9 cellular contexts compared by ENCODE assay signal in the genomic region with DNA sequence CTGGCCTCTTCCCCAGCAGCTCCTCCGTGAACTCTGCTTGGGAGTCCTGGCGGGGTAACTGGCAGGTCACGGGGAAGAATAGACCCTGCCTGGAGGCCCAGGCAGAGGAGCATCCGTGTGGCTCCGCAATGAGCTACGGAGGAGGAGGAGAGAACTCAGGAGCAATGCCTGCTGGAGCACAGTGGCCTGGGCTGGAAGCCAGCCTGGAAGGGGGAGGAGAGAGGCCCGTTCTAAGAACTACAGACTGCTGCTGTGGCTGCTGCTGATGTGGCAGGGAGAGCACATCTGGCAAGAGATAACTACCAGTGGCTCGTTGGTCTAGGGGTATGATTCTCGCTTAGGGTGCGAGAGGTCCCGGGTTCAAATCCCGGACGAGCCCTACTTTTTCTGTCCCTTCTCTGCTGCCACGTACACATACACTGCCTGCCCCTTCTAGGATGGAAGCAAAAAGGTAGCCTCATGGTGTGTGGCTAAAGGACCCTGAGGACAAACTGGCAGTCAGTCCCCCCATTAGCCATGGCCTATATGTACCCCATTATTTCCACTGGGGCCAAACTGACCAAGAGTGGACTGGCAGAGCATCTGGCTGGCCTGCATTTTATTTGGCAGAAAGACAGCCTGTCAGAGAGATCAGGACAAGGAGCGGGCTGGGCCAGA. TPM values are rescaled to one million over a fixed set of nuclear protein-coding genes. Genes with fewer than 3 reads are reported as not detected.
DNase-seq lines count a peak whose midpoint lies in the region; ATAC-seq and TF ChIP-seq lines count a peak whose summit lies in the region.
"Had no signal": no experiment of that assay in that cellular context is flagged by ENCODE, and none has a peak within 500 bp of the region (broad histone marks: within the 10 kb centered on the region; RNA-seq: fewer than 3 reads in every experiment).

No MANE protein-coding gene starts in this region.

- H3K36me3 ChIP-seq in ES-I3 (ENCODE audit: insufficient read depth, low read length) (no peaks in the 10 kb centered on the region), Panc1 (ENCODE audit: control insufficient read depth, insufficient read depth, low read length) (no peaks in the 10 kb centered on the region)
- H3K36me3 ChIP-seq: gastrocnemius medialis had no signal

- H3K27ac Mint-ChIP-seq in activated T-helper 2 cell treated with anti-CD3 and anti-CD28 coated beads, Interferon-gamma antibody, Interleukin-2, Interleukin-4, amounts not matched to agents 10 μg/mL and 5 μg/mL and 100 μg/mL, durations not matched to agents 14 hours and 24 hours and 36 hours = no peak overlapping the region

- in situ Hi-C loops in Panc1 (cut with HindIII; ENCODE audit: low pct_unique_long_range_greater_than_20kb, low sequenced_read_pairs) = no loop called here

- H3K27me3 ChIP-seq in Panc1 (ENCODE audit: control insufficient read depth, insufficient read depth, low read length) = peaks cover 7% of the 10 kb centered on the region
- H3K27me3 ChIP-seq: gastrocnemius medialis had no signal

- no peak overlapping the region for H3K27ac ChIP-seq in Panc1 (ENCODE audit: low read length)
- H3K27ac ChIP-seq: gastrocnemius medialis had no signal

- no peaks in the 10 kb centered on the region for H3K36me3 Mint-ChIP-seq in activated T-helper 2 cell treated with anti-CD3 and anti-CD28 coated beads, Interferon-gamma antibody, Interleukin-2, Interleukin-4, amounts not matched to agents 10 μg/mL and 5 μg/mL and 100 μg/mL, durations not matched to agents 14 hours and 24 hours and 36 hours (ENCODE audit: low read depth)

- no peaks in the 10 kb centered on the region; the same call in 1 of the 2 replicates for H3K9me3 ChIP-seq in ES-I3 (ENCODE audit: control insufficient read depth, insufficient read depth, low read length)
- no peaks in the 10 kb centered on the region for H3K9me3 ChIP-seq in Panc1 (ENCODE audit: control insufficient read depth, insufficient read depth, low read depth, low read length)
- H3K9me3 ChIP-seq: gastrocnemius medialis had no signal

- H3K27me3 Mint-ChIP-seq in activated T-helper 2 cell treated with anti-CD3 and anti-CD28 coated beads, Interferon-gamma antibody, Interleukin-2, Interleukin-4, amounts not matched to agents 10 μg/mL and 5 μg/mL and 100 μg/mL, durations not matched to agents 14 hours and 24 hours and 36 hours (ENCODE audit: low read depth) = peaks cover 28% of the 10 kb centered on the region

- peaks cover under 1% of the 10 kb centered on the region for H3K9me3 Mint-ChIP-seq in activated T-helper 2 cell treated with anti-CD3 and anti-CD28 coated beads, Interferon-gamma antibody, Interleukin-2, Interleukin-4, amounts not matched to agents 10 μg/mL and 5 μg/mL and 100 μg/mL, durations not matched to agents 14 hours and 24 hours and 36 hours

- peak overlapping the region; percentile 58 for H3K9ac ChIP-seq in ES-I3 (ENCODE audit: low read depth, low read length)

- ATAC-seq in Panc1 (peak; percentile 95), GM21529 (IDR thresholded peaks at IDR 0.05; ENCODE audit: unreplicated experiment) (no peak), GM21390 (IDR thresholded peaks at IDR 0.05; ENCODE audit: unreplicated experiment) (no peak)

- no peak overlapping the region for H3K4me3 Mint-ChIP-seq in activated T-helper 2 cell treated with anti-CD3 and anti-CD28 coated beads, Interferon-gamma antibody, Interleukin-2, Interleukin-4, amounts not matched to agents 10 μg/mL and 5 μg/mL and 100 μg/mL, durations not matched to agents 14 hours and 24 hours and 36 hours (ENCODE audit: low read depth)

- POLR2A ChIA-PET in Panc1 (lab: Charles Lee) = interaction anchor here (0.6 kb wide), 1 partner anchor 16 kb away, joined by 3 read pairs; no protein-coding TSS in a partner anchor

- H3K4me3 ChIP-seq in Panc1 (ENCODE audit: low read depth in 2 of 2, low read length in 2 of 2) = no peak overlapping the region
- H3K4me3 ChIP-seq in fibroblast of pulmonary artery (replicated peaks; ENCODE audit: low read depth, low read length) = no peak overlapping the region
- H3K4me3 ChIP-seq: gastrocnemius medialis had no signal

- H3K4me1 ChIP-seq in ES-I3 (ENCODE audit: insufficient read depth, low read length) (no peaks in the 10 kb centered on the region), Panc1 (ENCODE audit: control insufficient read depth, insufficient read depth, low read length) (peaks cover 2% of the 10 kb centered on the region; the same call in 1 of the 2 replicates)
- H3K4me1 ChIP-seq: gastrocnemius medialis had no signal

- BruUV-seq in Panc1 (replicated peaks; lab: Mats Ljungman, UMichigan) = no TSS peak

- CTCF ChIA-PET in Panc1 (lab: Charles Lee) = no interaction called here

- peak; percentile 55 for DNase-seq in Panc1 (ENCODE audit: low read depth, low spot score)
- DNase-seq in fibroblast of pulmonary artery (ENCODE audit: low read depth) = peak; percentile 94
- peak in 33 of 56 donors; percentile 4 to 67 (median 36) for DNase-seq in nucleus accumbens (lab: John Stamatoyannopoulos, UW)
- DNase-seq in activated T-helper 2 cell treated with anti-CD3 and anti-CD28 coated beads, Interferon-gamma antibody, Interleukin-2, Interleukin-4, amounts not matched to agents 10 μg/mL and 5 μg/mL and 100 μg/mL, durations not matched to agents 14 hours and 24 hours and 36 hours (ENCODE audit: low spot score) = no peak
- DNase-seq in GM20000 (ENCODE audit: low spot score) = no peak

- peaks cover 3% of the 10 kb centered on the region for H3K4me1 Mint-ChIP-seq in activated T-helper 2 cell treated with anti-CD3 and anti-CD28 coated beads, Interferon-gamma antibody, Interleukin-2, Interleukin-4, amounts not matched to agents 10 μg/mL and 5 μg/mL and 100 μg/mL, durations not matched to agents 14 hours and 24 hours and 36 hours (ENCODE audit: low read depth)

- TF ChIP-seq CTCF in Panc1 (IDR thresholded peaks at IDR 0.05) (no peak), fibroblast of pulmonary artery (IDR thresholded peaks at IDR 0.05; ENCODE audit: low read length, missing control alignments) (no peak), GM20000 (IDR thresholded peaks at IDR 0.05; ENCODE audit: extremely low read depth, missing control alignments) (no peak)

- intact Hi-C loops in Panc1 (cut with micrococcal nuclease; ENCODE audit: unreplicated experiment) = no loop called here
- intact Hi-C loops in activated T-helper 2 cell treated with anti-CD3 and anti-CD28 coated beads, Interferon-gamma antibody, Interleukin-2, Interleukin-4, amounts not matched to agents 10 μg/mL and 5 μg/mL and 100 μg/mL, durations not matched to agents 14 hours and 24 hours and 36 hours (cut with micrococcal nuclease) = no loop called here

RNA-seq across cellular contexts. Expression of a gene that starts 7.7 kb away (rescaled TPM):
- total RNA-seq in Panc1 (2021; ENCODE audit: unreplicated experiment) = not detected
- 0.87 TPM for polyA plus RNA-seq in Panc1 (2012; ENCODE audit: insufficient read length)
- total RNA-seq in activated T-helper 2 cell treated with anti-CD3 and anti-CD28 coated beads, Interferon-gamma antibody, Interleukin-2, Interleukin-4, amounts not matched to agents 10 μg/mL and 5 μg/mL and 100 μg/mL, durations not matched to agents 14 hours and 24 hours and 36 hours = not detected in 2 replicates
- total RNA-seq: gastrocnemius medialis had no signal

RNA-seq across cellular contexts. Expression of a gene that starts 8.5 kb away (rescaled TPM):
- total RNA-seq in Panc1 (2021; ENCODE audit: unreplicated experiment) = 1.1 TPM
- polyA plus RNA-seq in Panc1 (2012; ENCODE audit: insufficient read length) = 0.38 TPM
- total RNA-seq in activated T-helper 2 cell treated with anti-CD3 and anti-CD28 coated beads, Interferon-gamma antibody, Interleukin-2, Interleukin-4, amounts not matched to agents 10 μg/mL and 5 μg/mL and 100 μg/mL, durations not matched to agents 14 hours and 24 hours and 36 hours = 14.3 and 15.5 TPM in 2 replicates

RNA-seq across cellular contexts. Expression of a gene that starts 44.1 kb away (rescaled TPM):
- total RNA-seq in Panc1 (2021; ENCODE audit: unreplicated experiment) = 210 TPM
- 158 TPM for polyA plus RNA-seq in Panc1 (2012; ENCODE audit: insufficient read length)
- total RNA-seq in activated T-helper 2 cell treated with anti-CD3 and anti-CD28 coated beads, Interferon-gamma antibody, Interleukin-2, Interleukin-4, amounts not matched to agents 10 μg/mL and 5 μg/mL and 100 μg/mL, durations not matched to agents 14 hours and 24 hours and 36 hours = 53.7 and 57.4 TPM in 2 replicates

RNA-seq across cellular contexts. Expression of a gene that starts 46.9 kb away (rescaled TPM):
- 10.2 TPM for total RNA-seq in Panc1 (2021; ENCODE audit: unreplicated experiment)
- polyA plus RNA-seq in Panc1 (2012; ENCODE audit: insufficient read length) = 7.4 TPM
- total RNA-seq in activated T-helper 2 cell treated with anti-CD3 and anti-CD28 coated beads, Interferon-gamma antibody, Interleukin-2, Interleukin-4, amounts not matched to agents 10 μg/mL and 5 μg/mL and 100 μg/mL, durations not matched to agents 14 hours and 24 hours and 36 hours = not detected in 2 replicates

Comparison
In these comparisons a context has a peak if more than half of its experiments do, and no peak if none do; other contexts are left out.
1. DNase-seq: peak in Panc1 (single experiment), fibroblast of pulmonary artery (single experiment) and nucleus accumbens (33 of 56); none in activated T-helper 2 cell treated with anti-CD3 and anti-CD28 coated beads, Interferon-gamma antibody, Interleukin-2, Interleukin-4, amounts not matched to agents 10 μg/mL and 5 μg/mL and 100 μg/mL, durations not matched to agents 14 hours and 24 hours and 36 hours (single experiment) and GM20000 (single experiment).